Comparison of ENCODE assay signal across 12 cellular contexts in genomic region chr7:92648082-92648481, GRCh38. TPM values are rescaled to one million over a fixed set of nuclear protein-coding genes. Genes with fewer than 3 reads are reported as not detected.
DNase-seq lines count a peak whose midpoint lies in the region; ATAC-seq, FAIRE-seq and TF ChIP-seq lines count a peak whose summit lies in the region.
"Had no signal": no experiment of that assay in that cellular context is flagged by ENCODE, and none has a peak within 500 bp of the region (broad histone marks: within the 10 kb centered on the region; RNA-seq: fewer than 3 reads in every experiment).

No MANE protein-coding gene starts in this region.

- SMC1A ChIA-PET in GM12878 (lab: Charles Lee; ENCODE audit: uncharacterized antibody, unreplicated experiment): interaction anchor here (1.0 to 13.2 kb wide), 8 partner anchors 10 to 400 kb away, joined by 3 to 176 read pairs (median 4); no protein-coding TSS in a partner anchor

- no TSS peak for BruUV-seq in GM12878 (replicated peaks; lab: Mats Ljungman, UMichigan)

- peaks cover 22% of the 10 kb centered on the region for H3K4me1 ChIP-seq in GM12878 (ENCODE audit: control insufficient read depth, insufficient read depth, low read length)

- H3K27ac ChIP-seq in GM12878 (ENCODE audit: control insufficient read depth, insufficient read depth): peak overlapping the region; percentile 23; the same call in 1 of the 2 replicates
- H3K27ac ChIP-seq: foreskin keratinocyte had no signal

- H3K4me2 ChIP-seq in GM12878 (ENCODE audit: control insufficient read depth, insufficient read depth): peak overlapping the region; percentile 39

- H3K79me2 ChIP-seq in GM12878 (ENCODE audit: control insufficient read depth, insufficient read depth, low read length): peaks cover 7% of the 10 kb centered on the region

- H3K36me3 ChIP-seq in GM12878 (ENCODE audit: control insufficient read depth in 2 of 2, insufficient read depth in 2 of 2, low read length in 1 of 2): peaks cover 3% of the 10 kb centered on the region in 2 experiments; a peak in 2 of 4 replicates

- no peaks in the 10 kb centered on the region for H4K20me1 ChIP-seq in GM12878 (ENCODE audit: control insufficient read depth, insufficient read depth)

- intact Hi-C loops in GM12878 (cut with micrococcal nuclease; ENCODE audit: unreplicated experiment): no loop called here

- no peak overlapping the region for H3K4me3 ChIP-seq in GM12878
- H3K4me3 ChIP-seq: mucosa of descending colon had no signal

- DNase-seq in GM12892 (ENCODE audit: insufficient read length): no peak
- peak; percentile 26 for DNase-seq in GM20000 (ENCODE audit: low spot score)
- DNase-seq in GM12878 (ENCODE audit: low read depth, low spot score): peak; percentile 74
- no peak for DNase-seq in GOT3 (lab: John Stamatoyannopoulos, UW)
- DNase-seq in T1000 (lab: John Stamatoyannopoulos, UW): no peak
- DNase-seq in GM19240 (ENCODE audit: insufficient read length, low spot score): no peak
- DNase-seq in SKM-1 (lab: John Stamatoyannopoulos, UW; ENCODE audit: unreplicated experiment): no peak
- DNase-seq: COR-L47, foreskin keratinocyte had no signal

- in situ Hi-C loops in GM12878 (cut with MboI): no loop called here

- RAD21 ChIA-PET in GM12878 (lab: Charles Lee; ENCODE audit: unreplicated experiment): interaction anchor here (1.3 to 4.2 kb wide), 4 partner anchors 13 to 188 kb away, joined by 3 to 47 read pairs (median 14); partner anchors contain the start of gene CDK6

- H3K27me3 ChIP-seq in GM12878 (replicated peaks in 1 of 2; ENCODE audit: control insufficient read depth in 2 of 2, insufficient read depth in 2 of 2, low read length in 1 of 2): no peaks in the 10 kb centered on the region
- H3K27me3 ChIP-seq: foreskin keratinocyte had no signal

- CTCF ChIA-PET in GM12878 (lab: Yijun Ruan, JAX): interaction anchor here (2.1 to 8.4 kb wide), 3 partner anchors 16 to 27 kb away, joined by 7 to 40 read pairs (median 10); no protein-coding TSS in a partner anchor

- no peak for TF ChIP-seq CTCF in GM20000 (IDR thresholded peaks at IDR 0.05; ENCODE audit: extremely low read depth, missing control alignments)
- TF ChIP-seq CTCF in GM12878 (IDR thresholded peaks at IDR 0.05 in 2 of 3, conservative IDR thresholded peaks at IDR 0.05 in 1 of 3; ENCODE audit: control insufficient read depth in 2 of 3, extremely low read depth in 1 of 3, insufficient read depth in 1 of 3, low read depth in 3 of 3, low read length in 3 of 3): no peak

- H2AFZ ChIP-seq in GM12878 (ENCODE audit: control insufficient read depth, low read depth, low read length): no peak overlapping the region

- TF ChIP-seq POLR2A in GM12892 (IDR thresholded peaks at IDR 0.05; ENCODE audit: low read depth, low read length) (no peak), GM12878 (IDR thresholded peaks at IDR 0.05; ENCODE audit: low read depth, low read length) (no peak)

- FAIRE-seq in GM12892 (lab: Jason Lieb, UNC): peak; percentile 81
- peak; percentile 56 for FAIRE-seq in GM12878 (lab: Jason Lieb, UNC)
- FAIRE-seq: astrocyte had no signal

- POLR2A ChIA-PET in GM12878 (lab: Charles Lee): interaction anchor here (1.0 to 2.6 kb wide), 3 partner anchors 13 to 15 kb away, joined by 3 to 11 read pairs (median 5); no protein-coding TSS in a partner anchor

- WGBS in GM12878 (ENCODE audit: insufficient coverage, insufficient replicate concordance, low lambda C conversion rate, missing lambda C conversion rate): 2% methylated on average over 4 of the region's 4 CpGs

- TF ChIP-seq RAD21 in GM12878 (IDR thresholded peaks at IDR 0.05; ENCODE audit: insufficient read depth, low read depth, low read length): no peak

- no peak overlapping the region for H3K9ac ChIP-seq in GM12878 (ENCODE audit: control insufficient read depth, insufficient read depth, low read length)

- peak; percentile 86 to 92 for TF ChIP-seq EP300 in GM12878 (IDR thresholded peaks at IDR 0.05; ENCODE audit: borderline replicate concordance in 1 of 2, control insufficient read depth in 1 of 2, low read depth in 2 of 2, low read length in 2 of 2)

- no peaks in the 10 kb centered on the region; the same call in 2 of the 3 replicates for H3K9me3 ChIP-seq in GM12878 (replicated peaks; ENCODE audit: control insufficient read depth, insufficient read depth, low read length)
- H3K9me3 ChIP-seq: mucosa of descending colon had no signal

- ATAC-seq in HG03135 (IDR thresholded peaks at IDR 0.05; ENCODE audit: unreplicated experiment) (peak; percentile 54), GM12878 (peak; percentile 72)
- ATAC-seq: foreskin keratinocyte, mucosa of descending colon had no signal

TF ChIP-seq in GM12878, 131 proteins besides CTCF, POLR2A, EP300 and RAD21 (continues in another document):
- 0 out of 2 replicates have a peak, but pooled peaks have one; percentile 32 for TF ChIP-seq PML (IDR thresholded peaks at IDR 0.05; ENCODE audit: low read length)
- TF ChIP-seq RFX5 (IDR thresholded peaks at IDR 0.05; ENCODE audit: low read depth, low read length): no peak
- no peak; the same call in 1 of the 2 replicates for TF ChIP-seq CBX5 (IDR thresholded peaks at IDR 0.05; ENCODE audit: low read depth)
- no peak for TF ChIP-seq CHD4 (IDR thresholded peaks at IDR 0.05)
- no peak for TF ChIP-seq PBX3 (IDR thresholded peaks at IDR 0.05; ENCODE audit: insufficient replicate concordance, low read depth, low read length)
- TF ChIP-seq EED (IDR thresholded peaks at IDR 0.05; ENCODE audit: low read depth): peak; percentile 64; the same call in 1 of the 2 replicates
- peak; percentile 71; the same call in 1 of the 2 replicates for TF ChIP-seq CREM (IDR thresholded peaks at IDR 0.05; ENCODE audit: low read depth)
- no peak for TF ChIP-seq ZBTB11 (CRISPR knock-in tag; IDR thresholded peaks at IDR 0.05)
- TF ChIP-seq CREB1 (IDR thresholded peaks at IDR 0.05; ENCODE audit: low read depth): peak; percentile 39; the same call in 1 of the 2 replicates
- no peak for TF ChIP-seq RCOR1 (conservative IDR thresholded peaks at IDR 0.05; ENCODE audit: low read depth, low read length)
- TF ChIP-seq BCL11A (IDR thresholded peaks at IDR 0.05; ENCODE audit: low read depth, low read length): peak; percentile 92

RNA-seq across cellular contexts. Expression of gene FAM133B, which starts 57.9 kb away (rescaled TPM):
- 24.0 TPM for polyA plus RNA-seq in GM12892 (2012; ENCODE audit: missing spikeins)
- total RNA-seq in GM12878 (2013; cell fraction: nucleolus; rRNA removed): 91.6 and 101 TPM in 2 replicates
- total RNA-seq in GM12878 (2014; rRNA removed): 19.9 and 27.6 TPM in 2 replicates
- total RNA-seq in GM12878 (2014; rRNA removed; fragmentation: Illumina TruSeq; extraction: Trizol): 48.9 and 49.5 TPM in 2 replicates
- 20.8 and 23.7 TPM in 2 replicates for total RNA-seq in GM12878 (2021)
- 16.0 TPM for polyA plus RNA-seq in GM12878 (2011; ENCODE audit: low read depth)
- 47.1 and 68.8 TPM in 2 replicates for polyA plus RNA-seq in GM12878 (2011; rRNA removed)
- polyA plus RNA-seq in GM12878 (2011; cell fraction: cytosol; rRNA removed): 13.2 and 14.5 TPM in 2 replicates
- 27.8 and 36.4 TPM in 2 replicates for polyA plus RNA-seq in GM12878 (2011; cell fraction: nucleus; rRNA removed)
- polyA plus RNA-seq in GM12878 (2012): 22.2 and 26.2 TPM in 2 replicates
- 40.0 and 52.8 TPM in 2 replicates for polyA plus RNA-seq in GM12878 (2014; fragmentation: Illumina TruSeq; extraction: Trizol)
- 10 to 100 TPM; 31.0 to 39.7 TPM for polyA plus RNA-seq in GM12878 (2014; fragmentation: Nextera tagmentation; extraction: Ambion mirVana)
- polyA plus RNA-seq in GM12878 (2014; rRNA removed): 18.6 and 21.3 TPM in 2 replicates
- polyA plus RNA-seq in GM12878 (2016; fragmentation: Nextera tagmentation; extraction: Ambion mirVana): 10 to 100 TPM; 31.3 to 35.3 TPM
- polyA minus RNA-seq in GM12878 (2011; rRNA and poly(A)+ RNA removed): 14.1 and 15.7 TPM in 2 replicates
- 5.5 and 11.7 TPM in 2 replicates for polyA minus RNA-seq in GM12878 (2011; cell fraction: cytosol; rRNA and poly(A)+ RNA removed)
- 19.2 and 37.0 TPM in 2 replicates for polyA minus RNA-seq in GM12878 (2011; cell fraction: nucleus; rRNA and poly(A)+ RNA removed)

Comparison
In these comparisons a context has a peak if more than half of its experiments do, and no peak if none do; other contexts are left out.
1. DNase-seq: peak in GM20000 (single experiment) and GM12878 (single experiment); none in GM12892 (single experiment), GOT3 (single experiment), T1000 (single experiment), GM19240 (single experiment) and SKM-1 (single experiment).